In genomic region chr7:135349746-135350145, GRCh38 we compare ENCODE assay signal across 17 cellular contexts.
DNase-seq lines count a peak whose midpoint lies in the region; ATAC-seq and TF ChIP-seq lines count a peak whose summit lies in the region.
"Had no signal": no experiment of that assay in that cellular context is flagged by ENCODE, and none has a peak within 500 bp of the region (broad histone marks: within the 10 kb centered on the region; RNA-seq: fewer than 3 reads in every experiment).

No MANE protein-coding gene starts in this region.

- ATAC-seq in stimulated activated naive B cell treated with anti-CD40 and anti-IgM and Interleukin-4, amounts not matched to agents 10 μg/mL and 1 μg/mL and 100 μg/mL, for 72 hours (replicated peaks): no peak
- ATAC-seq: A549 had no signal

- TF ChIP-seq CTCF in astrocyte of the spinal cord (IDR thresholded peaks at IDR 0.05; ENCODE audit: low read depth, low read length): no peak
- TF ChIP-seq CTCF in ascending aorta (IDR thresholded peaks at IDR 0.05): no peak

- no peaks in the 10 kb centered on the region for H3K9me3 ChIP-seq in ascending aorta
- H3K9me3 ChIP-seq: A549 had no signal

- H3K4me1 ChIP-seq in ascending aorta: no peaks in the 10 kb centered on the region
- H3K4me1 ChIP-seq: A549 had no signal

- H3K4me3 ChIP-seq in astrocyte of the spinal cord (ENCODE audit: low read depth, low read length) (no peak overlapping the region), ascending aorta (no peak overlapping the region)
- H3K4me3 ChIP-seq: A549 had no signal

- no peak overlapping the region for H3K27ac ChIP-seq in ascending aorta
- H3K27ac ChIP-seq: A549 had no signal

- no peak overlapping the region for H3K4me3 Mint-ChIP-seq in activated T-helper 2 cell treated with anti-CD3 and anti-CD28 coated beads, Interferon-gamma antibody, Interleukin-2, Interleukin-4, amounts not matched to agents 10 μg/mL and 5 μg/mL and 100 μg/mL, durations not matched to agents 14 hours and 24 hours and 36 hours (ENCODE audit: low read depth)
- H3K4me3 Mint-ChIP-seq in stimulated activated naive B cell treated with anti-CD40 and anti-IgM and Interleukin-4, amounts not matched to agents 10 μg/mL and 1 μg/mL and 100 μg/mL, for 72 hours: no peak overlapping the region
- H3K4me3 Mint-ChIP-seq: B cell; CD4-positive, alpha-beta T cell had no signal

- no peak overlapping the region for H3K27ac Mint-ChIP-seq in activated T-helper 2 cell treated with anti-CD3 and anti-CD28 coated beads, Interferon-gamma antibody, Interleukin-2, Interleukin-4, amounts not matched to agents 10 μg/mL and 5 μg/mL and 100 μg/mL, durations not matched to agents 14 hours and 24 hours and 36 hours
- H3K27ac Mint-ChIP-seq in stimulated activated naive B cell treated with anti-CD40 and anti-IgM and Interleukin-4, amounts not matched to agents 10 μg/mL and 1 μg/mL and 100 μg/mL, for 72 hours: no peak overlapping the region
- H3K27ac Mint-ChIP-seq: B cell; CD4-positive, alpha-beta T cell had no signal

- no peaks in the 10 kb centered on the region for H3K36me3 ChIP-seq in ascending aorta

- H3K36me3 Mint-ChIP-seq in activated T-helper 2 cell treated with anti-CD3 and anti-CD28 coated beads, Interferon-gamma antibody, Interleukin-2, Interleukin-4, amounts not matched to agents 10 μg/mL and 5 μg/mL and 100 μg/mL, durations not matched to agents 14 hours and 24 hours and 36 hours (ENCODE audit: low read depth): no peaks in the 10 kb centered on the region
- H3K36me3 Mint-ChIP-seq in stimulated activated naive B cell treated with anti-CD40 and anti-IgM and Interleukin-4, amounts not matched to agents 10 μg/mL and 1 μg/mL and 100 μg/mL, for 72 hours: peaks cover 0 to 6% of the 10 kb centered on the region in 2 donors

- DNase-seq in Daoy (ENCODE audit: low read depth) (peak; percentile 17), NCI-H524 treated with DMSO at 0.1 percent for 48 hours (lab: John Stamatoyannopoulos, UW) (peak; percentile 25), astrocyte of the spinal cord (ENCODE audit: low read depth, low spot score) (peak; percentile 4), non-pigmented ciliary epithelial cell (ENCODE audit: low read depth) (peak; percentile 13), ascending aorta (ENCODE audit: low spot score in 2 of 2) (no peak)
- no peak for DNase-seq in stimulated activated CD4-positive, alpha-beta T cell treated with anti-CD3 and anti-CD28 coated beads, Interleukin-2, amount 100 ng/mL, for 24 hours
- DNase-seq in activated T-helper 2 cell treated with anti-CD3 and anti-CD28 coated beads, Interferon-gamma antibody, Interleukin-2, Interleukin-4, amounts not matched to agents 10 μg/mL and 5 μg/mL and 100 μg/mL, durations not matched to agents 14 hours and 24 hours and 36 hours (ENCODE audit: low spot score): no peak
- no peak for DNase-seq in stimulated activated naive B cell treated with anti-CD40 and anti-IgM and Interleukin-4, amounts not matched to agents 10 μg/mL and 1 μg/mL and 100 μg/mL, for 72 hours
- DNase-seq: Calu3; CD4-positive, alpha-beta T cell; DND-41; Karpas-422; NCI-H187 treated with DMSO at 0.1 percent for 48 hours; NCI-H446; SHP77 treated with DMSO at 0.1 percent for 48 hours had no signal

- no peaks in the 10 kb centered on the region for H3K4me1 Mint-ChIP-seq in activated T-helper 2 cell treated with anti-CD3 and anti-CD28 coated beads, Interferon-gamma antibody, Interleukin-2, Interleukin-4, amounts not matched to agents 10 μg/mL and 5 μg/mL and 100 μg/mL, durations not matched to agents 14 hours and 24 hours and 36 hours (ENCODE audit: low read depth)
- no peaks in the 10 kb centered on the region for H3K4me1 Mint-ChIP-seq in stimulated activated naive B cell treated with anti-CD40 and anti-IgM and Interleukin-4, amounts not matched to agents 10 μg/mL and 1 μg/mL and 100 μg/mL, for 72 hours
- H3K4me1 Mint-ChIP-seq: B cell had no signal

- no peaks in the 10 kb centered on the region for H3K9me3 Mint-ChIP-seq in activated T-helper 2 cell treated with anti-CD3 and anti-CD28 coated beads, Interferon-gamma antibody, Interleukin-2, Interleukin-4, amounts not matched to agents 10 μg/mL and 5 μg/mL and 100 μg/mL, durations not matched to agents 14 hours and 24 hours and 36 hours
- no peaks in the 10 kb centered on the region for H3K9me3 Mint-ChIP-seq in stimulated activated naive B cell treated with anti-CD40 and anti-IgM and Interleukin-4, amounts not matched to agents 10 μg/mL and 1 μg/mL and 100 μg/mL, for 72 hours
- H3K9me3 Mint-ChIP-seq: CD4-positive, alpha-beta T cell had no signal

- in situ Hi-C loops in astrocyte of the spinal cord (cut with HindIII; ENCODE audit: low sequenced_read_pairs): no loop called here

- H3K27me3 Mint-ChIP-seq in activated T-helper 2 cell treated with anti-CD3 and anti-CD28 coated beads, Interferon-gamma antibody, Interleukin-2, Interleukin-4, amounts not matched to agents 10 μg/mL and 5 μg/mL and 100 μg/mL, durations not matched to agents 14 hours and 24 hours and 36 hours (ENCODE audit: low read depth): peaks cover 1% of the 10 kb centered on the region
- peaks cover under 1 to 4% of the 10 kb centered on the region in 2 donors for H3K27me3 Mint-ChIP-seq in stimulated activated naive B cell treated with anti-CD40 and anti-IgM and Interleukin-4, amounts not matched to agents 10 μg/mL and 1 μg/mL and 100 μg/mL, for 72 hours
- H3K27me3 Mint-ChIP-seq: B cell; CD4-positive, alpha-beta T cell had no signal

- intact Hi-C loops in activated T-helper 2 cell treated with anti-CD3 and anti-CD28 coated beads, Interferon-gamma antibody, Interleukin-2, Interleukin-4, amounts not matched to agents 10 μg/mL and 5 μg/mL and 100 μg/mL, durations not matched to agents 14 hours and 24 hours and 36 hours (cut with micrococcal nuclease): no loop called here
- intact Hi-C loops in ascending aorta (cut with DNase I): no loop called here

- H3K27me3 ChIP-seq in ascending aorta: no peaks in the 10 kb centered on the region

Comparison
In these comparisons a context has a peak if more than half of its experiments do, and no peak if none do; other contexts are left out.
1. DNase-seq: peak in Daoy (single experiment), NCI-H524 treated with DMSO at 0.1 percent for 48 hours (single experiment), astrocyte of the spinal cord (single experiment) and non-pigmented ciliary epithelial cell (single experiment); none in stimulated activated CD4-positive, alpha-beta T cell treated with anti-CD3 and anti-CD28 coated beads, Interleukin-2, amount 100 ng/mL, for 24 hours (0 of 2), activated T-helper 2 cell treated with anti-CD3 and anti-CD28 coated beads, Interferon-gamma antibody, Interleukin-2, Interleukin-4, amounts not matched to agents 10 μg/mL and 5 μg/mL and 100 μg/mL, durations not matched to agents 14 hours and 24 hours and 36 hours (single experiment), stimulated activated naive B cell treated with anti-CD40 and anti-IgM and Interleukin-4, amounts not matched to agents 10 μg/mL and 1 μg/mL and 100 μg/mL, for 72 hours (single experiment) and ascending aorta (0 of 2).